ENCODE assay signal across 8 cellular contexts in the genomic region with DNA sequence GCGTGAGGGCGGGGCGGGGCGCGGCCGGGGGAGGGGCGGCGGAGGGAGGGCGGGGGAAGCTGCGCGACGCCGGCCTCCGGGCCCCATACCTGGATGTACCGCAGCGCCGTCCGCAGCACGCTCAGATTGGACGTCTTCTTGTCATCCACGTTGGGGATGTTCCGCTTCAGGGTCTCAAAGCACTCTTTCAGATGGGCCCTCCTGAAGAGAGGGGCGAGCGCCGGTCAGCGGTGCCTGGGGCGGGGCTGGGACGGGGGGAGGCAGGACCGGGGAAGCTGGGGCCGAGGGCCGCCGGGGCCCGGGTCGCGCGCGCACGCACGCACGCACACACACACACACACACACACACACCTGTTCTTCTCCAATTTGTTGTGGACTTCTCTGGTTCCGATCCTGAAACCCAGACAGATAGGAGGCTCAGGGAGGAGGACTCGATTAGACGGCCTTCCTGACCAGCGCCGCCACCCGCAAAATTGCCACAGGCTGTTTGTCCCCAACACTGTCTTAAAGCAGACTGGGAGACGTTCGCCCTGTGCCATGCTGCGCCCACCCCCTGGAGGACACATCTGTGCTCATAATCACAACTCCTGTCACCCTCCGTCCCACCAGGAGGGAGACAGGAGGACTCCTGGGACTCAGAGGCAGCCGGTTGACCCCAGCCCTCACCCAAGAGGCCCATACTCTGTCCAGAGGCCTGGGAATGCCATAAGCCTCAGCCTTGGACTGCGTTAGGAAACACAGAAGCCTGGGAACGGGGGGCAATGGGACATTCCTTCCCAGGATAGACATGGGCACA. TPM values are rescaled to one million over a fixed set of nuclear protein-coding genes. Genes with fewer than 3 reads are reported as not detected.
DNase-seq lines count a peak whose midpoint lies in the region; ATAC-seq, FAIRE-seq and TF ChIP-seq lines count a peak whose summit lies in the region.

No MANE protein-coding gene starts in this region.

- no peak for ATAC-seq in activated T-cell treated with anti-CD3 and anti-CD28 coated beads, Interleukin-2, amount 50 U/mL, for 4 hours
- ATAC-seq in K562 = no peak
- no peak for ATAC-seq in lung (ENCODE audit: insufficient read depth, low FRiP score)
- no peak for ATAC-seq in upper lobe of left lung (ENCODE audit: low FRiP score in 2 of 2)
- no peak for ATAC-seq in GM18502 (IDR thresholded peaks at IDR 0.05; ENCODE audit: poor library complexity, unreplicated experiment)

- in situ Hi-C loops in K562 (cut with MboI) = no loop called here

- TF ChIP-seq EP300 in K562 (IDR thresholded peaks at IDR 0.05; ENCODE audit: low read length) (no peak), upper lobe of left lung (IDR thresholded peaks at IDR 0.05) (no peak)

- H3K27ac ChIP-seq in K562 (ENCODE audit: extremely low read depth, low read depth, low read length) (peak overlapping the region; percentile 99; the same call in 2 of the 3 replicates), lung (ENCODE audit: low read depth in 1 of 2, low read length in 1 of 2) (peak overlapping the region; percentile 53 to 81), upper lobe of left lung (peak overlapping the region; percentile 98 to 99 (median 98))

- CTCF ChIA-PET in K562 (lab: Yijun Ruan, JAX; ENCODE audit: low intra/inter-chr PET ratio) = interaction anchor here (0.6 kb wide), 1 partner anchor 313 kb away, joined by 3 read pairs; no protein-coding TSS in a partner anchor

- peak overlapping the region; percentile 41 to 89 for H3K9ac ChIP-seq in K562 (ENCODE audit: insufficient read depth in 1 of 2, low read depth in 2 of 2, low read length in 2 of 2)

- POLR2A ChIA-PET in K562 (lab: Yijun Ruan, JAX) = interaction anchor here (0.5 to 4.0 kb wide), 6 partner anchors 8 to 313 kb away, joined by 3 to 24 read pairs (median 4); no protein-coding TSS in a partner anchor

- TF ChIP-seq RAD21 in K562 (CRISPR knock-in tag; conservative IDR thresholded peaks at IDR 0.05 in 1 of 2, IDR thresholded peaks at IDR 0.05 in 1 of 2) = no peak

- FAIRE-seq in K562 (lab: Jason Lieb, UNC) (no peak), GM12891 (lab: Jason Lieb, UNC) (no peak)

- 0 out of 2 replicates have a peak, but pooled peaks cover 3% of the 10 kb centered on the region for H4K20me1 ChIP-seq in K562 (replicated peaks; ENCODE audit: control insufficient read depth, insufficient read depth, low read length)

- peak overlapping the region; percentile 55; the same call in 1 of the 2 replicates for H2AFZ ChIP-seq in K562 (ENCODE audit: low read depth, low read length)

- no peaks in the 10 kb centered on the region for H3K9me3 Mint-ChIP-seq in activated T-cell treated with anti-CD3 and anti-CD28 coated beads, Interleukin-2, amount 50 U/mL, for 4 hours

- DNase-seq in activated T-cell treated with anti-CD3 and anti-CD28 coated beads, Interleukin-2, amount 50 U/mL, for 4 hours = no peak
- DNase-seq in activated T-cell treated with anti-CD3 and anti-CD28 coated beads, Interleukin-2, amount 50 U/mL, for 1 hour = no peak
- DNase-seq in K562 (ENCODE audit: extremely low read depth in 1 of 4, low spot score in 3 of 4) (no peak), lung (ENCODE audit: low spot score) (no peak), upper lobe of left lung (no peak), amygdala (lab: John Stamatoyannopoulos, UW) (no peak), GM12891 (ENCODE audit: insufficient read length, low spot score) (no peak)

- peaks cover 74% of the 10 kb centered on the region for H3K79me2 ChIP-seq in K562 (ENCODE audit: control insufficient read depth, insufficient read depth, low read length)

- H3K4me1 ChIP-seq in K562 (replicated peaks in 1 of 2; ENCODE audit: control insufficient read depth in 2 of 2, insufficient read depth in 2 of 2, low read length in 2 of 2) (peaks cover 45 to 67% of the 10 kb centered on the region in 2 experiments), lung (ENCODE audit: control insufficient read depth in 2 of 2, insufficient read depth in 2 of 2, low read length in 2 of 2) (peaks cover 30 to 49% of the 10 kb centered on the region in 2 donors), upper lobe of left lung (peaks cover 66 to 82% (median 73%) of the 10 kb centered on the region in 4 donors)

- H3K4me3 ChIP-seq in K562 (peak overlapping the region; percentile 34), lung (no peak overlapping the region), upper lobe of left lung (peak overlapping the region in 3 of 4 donors; percentile 75 to 80 (median 77))

- H3K4me3 Mint-ChIP-seq in activated T-cell treated with anti-CD3 and anti-CD28 coated beads, Interleukin-2, amount 50 U/mL, for 4 hours = peak overlapping the region; percentile 74

- 51% methylated on average over 7 of the region's 53 CpGs for WGBS in K562 (ENCODE audit: insufficient coverage, low coverage, missing lambda C conversion rate)
- 21 to 33% methylated on average over 32 to 53 of the region's 53 CpGs for WGBS in lung, 2 donors
- WGBS in upper lobe of left lung, 2 donors = 41 to 95% methylated on average over 9 to 21 of the region's 53 CpGs

- peaks cover 60% of the 10 kb centered on the region for H3K4me1 Mint-ChIP-seq in activated T-cell treated with anti-CD3 and anti-CD28 coated beads, Interleukin-2, amount 50 U/mL, for 4 hours (ENCODE audit: low read depth)

- TF ChIP-seq POLR2A in K562 (conservative IDR thresholded peaks at IDR 0.05) (0 out of 2 replicates have a peak, but pooled peaks have one; percentile 34), upper lobe of left lung (IDR thresholded peaks at IDR 0.05) (no peak), GM12891 (IDR thresholded peaks at IDR 0.05; ENCODE audit: low read depth, low read length) (no peak)

- H3K36me3 ChIP-seq in K562 (ENCODE audit: control insufficient read depth, insufficient read depth, low read length) = peaks cover 23% of the 10 kb centered on the region; the same call in 2 of the 3 replicates
- peaks cover 0 to 2% of the 10 kb centered on the region in 2 donors for H3K36me3 ChIP-seq in lung (ENCODE audit: control insufficient read depth in 2 of 2, insufficient read depth in 2 of 2, low read length in 2 of 2)
- H3K36me3 ChIP-seq in upper lobe of left lung = no peaks in the 10 kb centered on the region

- H3K36me3 Mint-ChIP-seq in activated T-cell treated with anti-CD3 and anti-CD28 coated beads, Interleukin-2, amount 50 U/mL, for 4 hours (ENCODE audit: insufficient read depth) = peaks cover 4% of the 10 kb centered on the region

- TF ChIP-seq CTCF in K562 (IDR thresholded peaks at IDR 0.05 in 2 of 3, conservative IDR thresholded peaks at IDR 0.05 in 1 of 3; ENCODE audit: insufficient read depth in 2 of 3, low read depth in 1 of 3, low read length in 3 of 3) (no peak), lung (IDR thresholded peaks at IDR 0.05; ENCODE audit: control extremely low read depth, extremely low read depth) (no peak), upper lobe of left lung (IDR thresholded peaks at IDR 0.05) (no peak)

- H3K27me3 ChIP-seq in K562 (ENCODE audit: control insufficient read depth in 2 of 2, insufficient read depth in 2 of 2, low read length in 2 of 2) (no peaks in the 10 kb centered on the region), lung (ENCODE audit: control insufficient read depth, insufficient read depth) (no peaks in the 10 kb centered on the region), upper lobe of left lung (no peaks in the 10 kb centered on the region)

- peaks cover 3% of the 10 kb centered on the region for H3K9me1 ChIP-seq in K562 (ENCODE audit: control insufficient read depth, insufficient read depth, low read length)

- intact Hi-C loops in K562 (cut with micrococcal nuclease) = no loop called here

- peak overlapping the region; percentile 68 for H3K4me2 ChIP-seq in K562 (ENCODE audit: insufficient read depth, low read length)

- no peaks in the 10 kb centered on the region for H3K27me3 Mint-ChIP-seq in activated T-cell treated with anti-CD3 and anti-CD28 coated beads, Interleukin-2, amount 50 U/mL, for 4 hours (ENCODE audit: low read depth)

- H3K9me3 ChIP-seq in K562 (replicated peaks; ENCODE audit: control insufficient read depth, insufficient read depth, low read depth, low read length) = no peaks in the 10 kb centered on the region
- H3K9me3 ChIP-seq in lung (ENCODE audit: control insufficient read depth in 2 of 2, insufficient read depth in 1 of 2, low read length in 1 of 2) = no peaks in the 10 kb centered on the region
- no peaks in the 10 kb centered on the region for H3K9me3 ChIP-seq in upper lobe of left lung

- no TSS peak for BruUV-seq in K562 (replicated peaks; lab: Mats Ljungman, UMichigan)

RNA-seq across cellular contexts. Expression of gene MNT, which starts 6.7 kb away (rescaled TPM):
- total RNA-seq in activated T-cell treated with anti-CD3 and anti-CD28 coated beads, Interleukin-2, amount 50 U/mL, for 4 hours = 10 to 100 TPM; 27.8 to 30.7 (median 29.5) TPM
- 22.3 and 43.6 TPM in 2 replicates for total RNA-seq in K562 (2011; cell fraction: chromatin; rRNA removed; ENCODE audit: low replicate concordance)
- 17.0 and 19.3 TPM in 2 replicates for total RNA-seq in K562 (2011; cell fraction: nucleolus; rRNA removed)
- total RNA-seq in K562 (2011; cell fraction: nucleoplasm; rRNA removed) = 18.7 and 31.2 TPM in 2 replicates
- total RNA-seq in K562 (2014; rRNA removed) (7.8 and 8.7 TPM in 2 replicates), K562 (2014; rRNA removed; fragmentation: Illumina TruSeq; extraction: Trizol) (2.9 and 3.1 TPM in 2 replicates), K562 (2015; rRNA removed; fragmentation: Illumina TruSeq; extraction: Trizol) (4.9 and 5.3 TPM in 2 replicates), K562 (2021) (20.3 and 23.8 TPM in 2 replicates), lung (10 to 100 TPM; 10.2 to 47.0 TPM), upper lobe of left lung (10 to 100 TPM; 14.9 to 68.1 (median 38.6) TPM)
- polyA plus RNA-seq in K562 (2011; rRNA removed) (3.3 and 4.9 TPM in 2 replicates), K562 (2014; fragmentation: Illumina TruSeq; extraction: Trizol) (7.1 and 12.4 TPM in 2 replicates), K562 (2014; fragmentation: Nextera tagmentation; extraction: Ambion mirVana) (under 1 TPM; 0.18 to 0.21 TPM), K562 (2014; rRNA removed) (11.3 and 13.4 TPM in 2 replicates), lung (10 to 100 TPM; 11.5 to 18.1 TPM)
- 5.2 and 6.1 TPM in 2 replicates for polyA plus RNA-seq in K562 (2011; cell fraction: cytosol; rRNA removed)
- 9.4 and 16.7 TPM in 2 replicates for polyA plus RNA-seq in K562 (2011; cell fraction: nucleus; rRNA removed)
- 11.9 and 12.2 TPM in 2 replicates for polyA plus RNA-seq in K562 (2012)
- 2.2 and 2.4 TPM in 2 replicates for polyA minus RNA-seq in K562 (2011; rRNA and poly(A)+ RNA removed)
- polyA minus RNA-seq in K562 (2011; cell fraction: cytosol; rRNA and poly(A)+ RNA removed) = 4.2 and 5.2 TPM in 2 replicates
- 3.2 and 3.9 TPM in 2 replicates for polyA minus RNA-seq in K562 (2011; cell fraction: nucleus; rRNA and poly(A)+ RNA removed)
- 7.7 TPM for polyA plus RNA-seq in GM12891 (2012; ENCODE audit: low read depth, missing spikeins)

RNA-seq across cellular contexts. Expression of gene SGSM2, which starts 56.9 kb away (rescaled TPM):
- 10 to 100 TPM; 40.1 to 41.3 (median 40.6) TPM for total RNA-seq in activated T-cell treated with anti-CD3 and anti-CD28 coated beads, Interleukin-2, amount 50 U/mL, for 4 hours
- 68.3 and 189 TPM in 2 replicates for total RNA-seq in K562 (2011; cell fraction: chromatin; rRNA removed; ENCODE audit: low replicate concordance)
- 83.7 and 87.9 TPM in 2 replicates for total RNA-seq in K562 (2011; cell fraction: nucleolus; rRNA removed)
- total RNA-seq in K562 (2011; cell fraction: nucleoplasm; rRNA removed) = 62.3 and 62.5 TPM in 2 replicates
- total RNA-seq in K562 (2014; rRNA removed) (14.8 and 15.9 TPM in 2 replicates), K562 (2014; rRNA removed; fragmentation: Illumina TruSeq; extraction: Trizol) (4.9 and 9.1 TPM in 2 replicates), K562 (2015; rRNA removed; fragmentation: Illumina TruSeq; extraction: Trizol) (11.8 and 13.0 TPM in 2 replicates), K562 (2021) (15.3 and 20.2 TPM in 2 replicates), lung (10 to 100 TPM; 47.8 to 57.1 TPM), upper lobe of left lung (100 to 1,000 TPM in 2 of 6 donors, 10 to 100 TPM in 4; 53.1 to 313 (median 60.1) TPM)
- polyA plus RNA-seq in K562 (2011; rRNA removed) (20.7 and 22.6 TPM in 2 replicates), K562 (2014; fragmentation: Illumina TruSeq; extraction: Trizol) (14.9 and 16.3 TPM in 2 replicates), K562 (2014; fragmentation: Nextera tagmentation; extraction: Ambion mirVana) (under 1 TPM; 0.20 to 0.62 TPM), K562 (2014; rRNA removed) (24.1 and 26.3 TPM in 2 replicates), lung (10 to 100 TPM; 33.1 to 60.8 TPM)
- polyA plus RNA-seq in K562 (2011; cell fraction: cytosol; rRNA removed) = 18.1 and 32.9 TPM in 2 replicates
- 125 and 246 TPM in 2 replicates for polyA plus RNA-seq in K562 (2011; cell fraction: nucleus; rRNA removed)
- 22.3 and 33.7 TPM in 2 replicates for polyA plus RNA-seq in K562 (2012)
- polyA minus RNA-seq in K562 (2011; rRNA and poly(A)+ RNA removed) = 7.6 and 10.0 TPM in 2 replicates
- 7.5 and 8.6 TPM in 2 replicates for polyA minus RNA-seq in K562 (2011; cell fraction: cytosol; rRNA and poly(A)+ RNA removed)
- 21.7 and 23.0 TPM in 2 replicates for polyA minus RNA-seq in K562 (2011; cell fraction: nucleus; rRNA and poly(A)+ RNA removed)
- 35.4 TPM for polyA plus RNA-seq in GM12891 (2012; ENCODE audit: low read depth, missing spikeins)

RNA-seq across cellular contexts. Expression of gene TSR1, which starts 57.9 kb away (rescaled TPM):
- total RNA-seq in activated T-cell treated with anti-CD3 and anti-CD28 coated beads, Interleukin-2, amount 50 U/mL, for 4 hours = 100 to 1,000 TPM; 143 to 159 (median 156) TPM
- 56.9 and 60.1 TPM in 2 replicates for total RNA-seq in K562 (2011; cell fraction: chromatin; rRNA removed; ENCODE audit: low replicate concordance)
- total RNA-seq in K562 (2011; cell fraction: nucleolus; rRNA removed) = 41.0 and 43.8 TPM in 2 replicates
- 43.1 TPM in 2 replicates for total RNA-seq in K562 (2011; cell fraction: nucleoplasm; rRNA removed)
- 87.5 and 90.0 TPM in 2 replicates for total RNA-seq in K562 (2014; rRNA removed)
- total RNA-seq in K562 (2014; rRNA removed; fragmentation: Illumina TruSeq; extraction: Trizol) = 58.4 and 59.9 TPM in 2 replicates
- 55.2 and 55.5 TPM in 2 replicates for total RNA-seq in K562 (2015; rRNA removed; fragmentation: Illumina TruSeq; extraction: Trizol)
- total RNA-seq in K562 (2021) = 59.3 and 62.6 TPM in 2 replicates
- 15.6 and 16.4 TPM in 2 replicates for polyA plus RNA-seq in K562 (2011; rRNA removed)
- polyA plus RNA-seq in K562 (2011; cell fraction: cytosol; rRNA removed) = 11.1 and 11.6 TPM in 2 replicates
- 32.0 and 43.6 TPM in 2 replicates for polyA plus RNA-seq in K562 (2011; cell fraction: nucleus; rRNA removed)
- 24.8 and 48.3 TPM in 2 replicates for polyA plus RNA-seq in K562 (2012)
- 58.1 and 60.3 TPM in 2 replicates for polyA plus RNA-seq in K562 (2014; fragmentation: Illumina TruSeq; extraction: Trizol)
- polyA plus RNA-seq in K562 (2014; fragmentation: Nextera tagmentation; extraction: Ambion mirVana) = 10 to 100 TPM; 16.4 to 41.1 TPM
- polyA plus RNA-seq in K562 (2014; rRNA removed) = 35.5 and 36.8 TPM in 2 replicates
- 14.5 and 19.0 TPM in 2 replicates for polyA minus RNA-seq in K562 (2011; rRNA and poly(A)+ RNA removed)
- 34.4 and 42.5 TPM in 2 replicates for polyA minus RNA-seq in K562 (2011; cell fraction: cytosol; rRNA and poly(A)+ RNA removed)
- 42.3 and 64.4 TPM in 2 replicates for polyA minus RNA-seq in K562 (2011; cell fraction: nucleus; rRNA and poly(A)+ RNA removed)
- total RNA-seq in lung = 10 to 100 TPM; 19.1 to 24.1 TPM
- polyA plus RNA-seq in lung = 10 to 100 TPM; 11.8 to 19.7 TPM
- 10 to 100 TPM; 15.8 to 52.4 (median 23.6) TPM for total RNA-seq in upper lobe of left lung
- polyA plus RNA-seq in GM12891 (2012; ENCODE audit: low read depth, missing spikeins) = 32.4 TPM
